7 cellular contexts compared by ENCODE assay signal in the genomic region with DNA sequence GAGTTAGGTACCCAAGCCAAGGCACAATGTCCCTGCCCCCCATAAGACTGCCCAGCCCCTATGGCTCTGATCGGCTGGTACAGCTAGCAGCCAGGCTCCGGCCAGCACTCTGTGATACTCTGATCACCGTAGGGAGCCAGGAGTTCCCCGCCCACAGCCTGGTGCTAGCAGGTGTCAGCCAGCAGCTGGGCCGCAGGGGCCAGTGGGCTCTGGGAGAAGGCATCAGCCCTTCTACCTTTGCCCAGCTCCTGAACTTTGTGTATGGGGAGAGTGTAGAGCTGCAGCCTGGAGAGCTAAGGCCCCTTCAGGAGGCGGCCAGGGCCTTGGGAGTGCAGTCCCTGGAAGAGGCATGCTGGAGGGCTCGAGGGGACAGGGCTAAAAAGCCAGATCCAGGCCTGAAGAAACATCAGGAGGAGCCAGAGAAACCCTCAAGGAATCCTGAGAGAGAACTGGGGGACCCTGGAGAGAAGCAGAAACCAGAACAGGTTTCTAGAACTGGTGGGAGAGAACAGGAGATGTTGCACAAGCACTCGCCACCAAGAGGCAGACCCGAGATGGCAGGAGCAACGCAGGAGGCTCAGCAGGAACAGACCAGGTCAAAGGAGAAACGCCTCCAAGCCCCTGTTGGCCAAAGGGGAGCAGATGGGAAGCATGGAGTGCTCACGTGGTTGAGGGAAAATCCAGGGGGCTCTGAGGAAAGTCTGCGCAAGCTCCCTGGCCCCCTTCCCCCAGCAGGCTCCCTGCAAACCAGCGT. TPM values are rescaled to one million over a fixed set of nuclear protein-coding genes. Genes with fewer than 3 reads are reported as not detected.
DNase-seq lines count a peak whose midpoint lies in the region; ATAC-seq, FAIRE-seq and TF ChIP-seq lines count a peak whose summit lies in the region.
"Had no signal": no experiment of that assay in that cellular context is flagged by ENCODE, and none has a peak within 500 bp of the region (broad histone marks: within the 10 kb centered on the region; RNA-seq: fewer than 3 reads in every experiment).

No MANE protein-coding gene starts in this region.

- POLR2A ChIA-PET in Caco-2 (lab: Charles Lee) (interaction anchor here (0.6 kb wide), 1 partner anchor 18 kb away, joined by 3 read pairs; no protein-coding TSS in a partner anchor), HEK293T (lab: Yijun Ruan, JAX) (interaction anchor here (1.3 to 3.0 kb wide), 3 partner anchors 12 to 33 kb away, joined by 3 to 13 read pairs (median 6); a partner anchor contains a TSS)
- POLR2A ChIA-PET in activated naive CD8-positive, alpha-beta T cell treated with anti-CD3 and anti-CD28 coated beads, Interleukin-2, amount 10 ng/mL, durations not matched to agents 7 days and 5 days (lab: Charles Lee) = interaction anchor here (1.0 to 6.6 kb wide), 5 partner anchors 13 to 72 kb away, joined by 5 to 75 read pairs (median 14); a partner anchor contains a TSS

- peaks cover 3% of the 10 kb centered on the region for H3K27me3 Mint-ChIP-seq in Caco-2 (ENCODE audit: insufficient read depth, unreplicated experiment)
- H3K27me3 Mint-ChIP-seq in activated naive CD8-positive, alpha-beta T cell treated with anti-CD3 and anti-CD28 coated beads, Interleukin-2, amount 10 ng/mL, durations not matched to agents 7 days and 5 days = no peaks in the 10 kb centered on the region

- TF ChIP-seq POLR2A in H54 (IDR thresholded peaks at IDR 0.05; ENCODE audit: low read depth, low read length) = no peak

- H3K27ac Mint-ChIP-seq in Caco-2 (ENCODE audit: unreplicated experiment) = peak overlapping the region; percentile 53
- H3K27ac Mint-ChIP-seq in activated naive CD8-positive, alpha-beta T cell treated with anti-CD3 and anti-CD28 coated beads, Interleukin-2, amount 10 ng/mL, durations not matched to agents 7 days and 5 days = peak overlapping the region; percentile 95

- CTCF ChIA-PET in Caco-2 (lab: Charles Lee) = interaction anchor here (0.6 to 1.9 kb wide), 2 partner anchors 12 to 20 kb away, joined by 5 to 6 read pairs; no protein-coding TSS in a partner anchor
- CTCF ChIA-PET in HEK293T (lab: Yijun Ruan, JAX) = interaction anchor here (1.0 kb wide), 1 partner anchor 20 kb away, joined by 3 read pairs; no protein-coding TSS in a partner anchor

- no peak for FAIRE-seq in H54 (lab: Jason Lieb, UNC)

- peaks cover 8% of the 10 kb centered on the region for H3K4me1 ChIP-seq in Caco-2

- H3K9me3 ChIP-seq in Caco-2 = no peaks in the 10 kb centered on the region

- peaks cover 11% of the 10 kb centered on the region for H3K36me3 Mint-ChIP-seq in Caco-2 (ENCODE audit: insufficient read depth, unreplicated experiment)
- peaks cover 8% of the 10 kb centered on the region for H3K36me3 Mint-ChIP-seq in activated naive CD8-positive, alpha-beta T cell treated with anti-CD3 and anti-CD28 coated beads, Interleukin-2, amount 10 ng/mL, durations not matched to agents 7 days and 5 days

- ATAC-seq in activated naive CD8-positive, alpha-beta T cell treated with anti-CD3 and anti-CD28 coated beads, Interleukin-2, amount 10 ng/mL, durations not matched to agents 7 days and 5 days (ENCODE audit: low read depth) = no peak
- ATAC-seq in GM18517 (IDR thresholded peaks at IDR 0.05; ENCODE audit: unreplicated experiment) = no peak

- DNase-seq in Caco-2 (no peak), HEK293T (ENCODE audit: extremely low spot score) (peak; percentile 23), activated gamma-delta T cell treated with Interleukin-2 at 50 U/mL for 16 hours (no peak), H54 (ENCODE audit: insufficient read length, low spot score) (no peak)
- DNase-seq in activated naive CD8-positive, alpha-beta T cell treated with anti-CD3 and anti-CD28 coated beads, Interleukin-2, amount 10 ng/mL, durations not matched to agents 7 days and 5 days = peak; percentile 43
- DNase-seq: T-helper 9 cell had no signal

- no peaks in the 10 kb centered on the region for H3K27me3 ChIP-seq in Caco-2 (replicated peaks; ENCODE audit: control insufficient read depth, insufficient read depth, low read length)

- intact Hi-C loops in Caco-2 (cut with micrococcal nuclease; ENCODE audit: unreplicated experiment) = loop anchor here (5.0 kb wide), 1 partner anchor 67 kb away; a partner anchor contains a TSS

- TF ChIP-seq CTCF in Caco-2 (IDR thresholded peaks at IDR 0.05; ENCODE audit: insufficient read depth in 1 of 2, low read depth in 1 of 2, low read length in 1 of 2, severe bottlenecking in 1 of 2, unreplicated experiment in 1 of 2) = peak in 1 of 2 experiments; percentile 32

- BruUV-seq in Caco-2 (replicated peaks; lab: Mats Ljungman, UMichigan) = no TSS peak

- H3K36me3 ChIP-seq in Caco-2 (ENCODE audit: control insufficient read depth, insufficient read depth, low read length) = no peaks in the 10 kb centered on the region

- no peaks in the 10 kb centered on the region for H3K9me3 Mint-ChIP-seq in Caco-2 (ENCODE audit: unreplicated experiment)
- no peaks in the 10 kb centered on the region for H3K9me3 Mint-ChIP-seq in activated naive CD8-positive, alpha-beta T cell treated with anti-CD3 and anti-CD28 coated beads, Interleukin-2, amount 10 ng/mL, durations not matched to agents 7 days and 5 days

- peak overlapping the region; percentile 91; the same call in 1 of the 2 replicates for H3K4me3 ChIP-seq in Caco-2 (ENCODE audit: low read depth, low read length)

- peak overlapping the region; percentile 81 for H3K4me3 Mint-ChIP-seq in Caco-2 (ENCODE audit: unreplicated experiment)
- H3K4me3 Mint-ChIP-seq in activated naive CD8-positive, alpha-beta T cell treated with anti-CD3 and anti-CD28 coated beads, Interleukin-2, amount 10 ng/mL, durations not matched to agents 7 days and 5 days = peak overlapping the region; percentile 97

- peaks cover 16% of the 10 kb centered on the region for H3K4me1 Mint-ChIP-seq in Caco-2 (ENCODE audit: low read depth, unreplicated experiment)
- H3K4me1 Mint-ChIP-seq in activated naive CD8-positive, alpha-beta T cell treated with anti-CD3 and anti-CD28 coated beads, Interleukin-2, amount 10 ng/mL, durations not matched to agents 7 days and 5 days = peaks cover 62% of the 10 kb centered on the region

TF ChIP-seq in HEK293T, 16 proteins besides CTCF, POLR2A, EP300 and RAD21:
- no peak for TF ChIP-seq NFRKB (IDR thresholded peaks at IDR 0.05)
- TF ChIP-seq FOXM1 (IDR thresholded peaks at IDR 0.05; ENCODE audit: borderline replicate concordance) = no peak
- no peak for TF ChIP-seq ELF4 (IDR thresholded peaks at IDR 0.05)
- TF ChIP-seq, protein P1, sequence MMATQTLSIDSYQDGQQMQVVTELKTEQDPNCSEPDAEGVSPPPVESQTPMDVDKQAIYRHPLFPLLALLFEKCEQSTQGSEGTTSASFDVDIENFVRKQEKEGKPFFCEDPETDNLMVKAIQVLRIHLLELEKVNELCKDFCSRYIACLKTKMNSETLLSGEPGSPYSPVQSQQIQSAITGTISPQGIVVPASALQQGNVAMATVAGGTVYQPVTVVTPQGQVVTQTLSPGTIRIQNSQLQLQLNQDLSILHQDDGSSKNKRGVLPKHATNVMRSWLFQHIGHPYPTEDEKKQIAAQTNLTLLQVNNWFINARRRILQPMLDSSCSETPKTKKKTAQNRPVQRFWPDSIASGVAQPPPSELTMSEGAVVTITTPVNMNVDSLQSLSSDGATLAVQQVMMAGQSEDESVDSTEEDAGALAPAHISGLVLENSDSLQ (IDR thresholded peaks at IDR 0.05) = no peak
- TF ChIP-seq L3MBTL2 (conservative IDR thresholded peaks at IDR 0.05) = no peak
- TF ChIP-seq CTBP1 (IDR thresholded peaks at IDR 0.05; ENCODE audit: borderline replicate concordance) = no peak

RNA-seq across cellular contexts. Expression of a gene that starts 3.0 kb away (rescaled TPM):
- 54.2 and 62.6 TPM in 2 replicates for total RNA-seq in Caco-2 (2022)
- total RNA-seq in activated naive CD8-positive, alpha-beta T cell treated with anti-CD3 and anti-CD28 coated beads, Interleukin-2, amount 10 ng/mL, durations not matched to agents 7 days and 5 days = 10 to 100 TPM; 74.6 to 75.9 TPM

RNA-seq across cellular contexts. Expression of a gene that starts 10.4 kb away (rescaled TPM):
- not detected in 2 replicates for total RNA-seq in Caco-2 (2022)
- total RNA-seq in activated naive CD8-positive, alpha-beta T cell treated with anti-CD3 and anti-CD28 coated beads, Interleukin-2, amount 10 ng/mL, durations not matched to agents 7 days and 5 days = 10 to 100 TPM; 24.5 to 33.6 TPM

RNA-seq across cellular contexts. Expression of a gene that starts 27.5 kb away (rescaled TPM):
- total RNA-seq in Caco-2 (2022) = 10.1 and 11.3 TPM in 2 replicates
- 10 to 100 TPM; 63.0 to 63.4 TPM for total RNA-seq in activated naive CD8-positive, alpha-beta T cell treated with anti-CD3 and anti-CD28 coated beads, Interleukin-2, amount 10 ng/mL, durations not matched to agents 7 days and 5 days

RNA-seq across cellular contexts. Expression of a gene that starts 30.4 kb away (rescaled TPM):
- 21.3 and 24.6 TPM in 2 replicates for total RNA-seq in Caco-2 (2022)
- 10 to 100 TPM; 31.9 to 33.1 TPM for total RNA-seq in activated naive CD8-positive, alpha-beta T cell treated with anti-CD3 and anti-CD28 coated beads, Interleukin-2, amount 10 ng/mL, durations not matched to agents 7 days and 5 days

RNA-seq across cellular contexts. Expression of a gene that starts 30.7 kb away (rescaled TPM):
- 70.2 and 70.5 TPM in 2 replicates for total RNA-seq in Caco-2 (2022)
- total RNA-seq in activated naive CD8-positive, alpha-beta T cell treated with anti-CD3 and anti-CD28 coated beads, Interleukin-2, amount 10 ng/mL, durations not matched to agents 7 days and 5 days = 10 to 100 TPM; 35.7 to 36.3 TPM

Comparison
In these comparisons a context has a peak if more than half of its experiments do, and no peak if none do; other contexts are left out.
1. DNase-seq: peak in HEK293T (single experiment) and activated naive CD8-positive, alpha-beta T cell treated with anti-CD3 and anti-CD28 coated beads, Interleukin-2, amount 10 ng/mL, durations not matched to agents 7 days and 5 days (single experiment); none in Caco-2 (0 of 2), activated gamma-delta T cell treated with Interleukin-2 at 50 U/mL for 16 hours (single experiment) and H54 (single experiment).
2. RNA of a gene that starts 10.4 kb away (total RNA-seq): 24.5 to 33.6 TPM in activated naive CD8-positive, alpha-beta T cell treated with anti-CD3 and anti-CD28 coated beads, Interleukin-2, amount 10 ng/mL, durations not matched to agents 7 days and 5 days; not detected in Caco-2; every median in the first group is over 10 times any median in the second.